Comparison of ENCODE assay signal across 8 cellular contexts in genomic region chr12:105561981-105562726, GRCh38.
DNase-seq lines count a peak whose midpoint lies in the region; ATAC-seq and TF ChIP-seq lines count a peak whose summit lies in the region.

No MANE protein-coding gene starts in this region.

- H3K4me1 ChIP-seq in right atrium auricular region = peaks cover 0 to 9% of the 10 kb centered on the region in 2 donors

- no peak for ATAC-seq in GM18498 (IDR thresholded peaks at IDR 0.05; ENCODE audit: unreplicated experiment)

- H3K27me3 ChIP-seq in right atrium auricular region (no peaks in the 10 kb centered on the region), dorsolateral prefrontal cortex (no peaks in the 10 kb centered on the region)

- peak overlapping the region in 1 of 2 donors; percentile 34 for H3K27ac ChIP-seq in right atrium auricular region
- no peak overlapping the region for H3K27ac ChIP-seq in dorsolateral prefrontal cortex

- in situ Hi-C loops in SK-MEL-5 (cut with HindIII; ENCODE audit: low pct_unique_long_range_greater_than_20kb, low sequenced_read_pairs) = no loop called here

- no peak for TF ChIP-seq CTCF in right atrium auricular region (IDR thresholded peaks at IDR 0.05)
- TF ChIP-seq CTCF in dorsolateral prefrontal cortex (IDR thresholded peaks at IDR 0.05 in 54 of 56, conservative IDR thresholded peaks at IDR 0.05 in 2 of 56; ENCODE audit: low read depth in 1 of 56, partially characterized antibody in 56 of 56) = no peak

- H3K4me3 ChIP-seq in right atrium auricular region = no peak overlapping the region
- H3K4me3 ChIP-seq in dorsolateral prefrontal cortex = no peak overlapping the region

- H3K36me3 ChIP-seq in right atrium auricular region = no peaks in the 10 kb centered on the region

- DNase-seq in HS-5 (ENCODE audit: low read depth) (peak; percentile 80), SK-MEL-5 (ENCODE audit: low read depth, low spot score) (peak; percentile 8), right atrium auricular region (ENCODE audit: low spot score) (peak; percentile 66), stromal cell of bone marrow (ENCODE audit: low read depth) (peak; percentile 40), dorsolateral prefrontal cortex (no peak), SIG-M5 (lab: John Stamatoyannopoulos, UW) (no peak)
- no peak for DNase-seq in stimulated activated CD4-positive, alpha-beta T cell treated with anti-CD3 and anti-CD28 coated beads, Interleukin-4, amount 100 ng/mL, for 4 hours

- no peaks in the 10 kb centered on the region for H3K9me3 ChIP-seq in right atrium auricular region

- intact Hi-C loops in dorsolateral prefrontal cortex (cut with DNase I) = no loop called here

Comparison
In these comparisons a context has a peak if more than half of its experiments do, and no peak if none do; other contexts are left out.
1. DNase-seq: peak in HS-5 (single experiment), SK-MEL-5 (single experiment), right atrium auricular region (single experiment) and stromal cell of bone marrow (single experiment); none in stimulated activated CD4-positive, alpha-beta T cell treated with anti-CD3 and anti-CD28 coated beads, Interleukin-4, amount 100 ng/mL, for 4 hours (0 of 2), dorsolateral prefrontal cortex (0 of 10) and SIG-M5 (single experiment).